8 cellular contexts compared by ENCODE assay signal in genomic region chr10:96587255-96588059, GRCh38. TPM values are rescaled to one million over a fixed set of nuclear protein-coding genes. Genes with fewer than 3 reads are reported as not detected.
DNase-seq lines count a peak whose midpoint lies in the region; ATAC-seq and TF ChIP-seq lines count a peak whose summit lies in the region.

No MANE protein-coding gene starts in this region.

- peak; percentile 56 for DNase-seq in NCI-H510A (lab: John Stamatoyannopoulos, UW)
- DNase-seq in activated naive CD8-positive, alpha-beta T cell treated with anti-CD3 and anti-CD28 coated beads, Interleukin-2, amount 10 ng/mL, durations not matched to agents 7 days and 5 days = no peak
- peak in 2 of 5 donors; percentile 79 to 83 for DNase-seq in heart left ventricle
- peak; percentile 60 for DNase-seq in retinal pigment epithelial cell (ENCODE audit: low read depth)
- no peak for DNase-seq in NCI-H128 (lab: John Stamatoyannopoulos, UW; ENCODE audit: unreplicated experiment)

- peaks cover 25% of the 10 kb centered on the region for H3K4me1 Mint-ChIP-seq in activated naive CD8-positive, alpha-beta T cell treated with anti-CD3 and anti-CD28 coated beads, Interleukin-2, amount 10 ng/mL, durations not matched to agents 7 days and 5 days

- peaks cover 41% of the 10 kb centered on the region for H4K20me1 ChIP-seq in BLaER1

- H3K27me3 ChIP-seq in BLaER1 (no peaks in the 10 kb centered on the region), heart left ventricle (no peaks in the 10 kb centered on the region)

- H3K4me3 Mint-ChIP-seq in activated naive CD8-positive, alpha-beta T cell treated with anti-CD3 and anti-CD28 coated beads, Interleukin-2, amount 10 ng/mL, durations not matched to agents 7 days and 5 days = no peak overlapping the region

- no peak for TF ChIP-seq POLR2A in heart left ventricle (IDR thresholded peaks at IDR 0.05)

- H3K27ac ChIP-seq in BLaER1 = peak overlapping the region; percentile 99
- H3K27ac ChIP-seq in heart left ventricle = peak overlapping the region; percentile 98 to 100 (median 99)

- ATAC-seq in GM21737 (IDR thresholded peaks at IDR 0.05; ENCODE audit: unreplicated experiment) = peak; percentile 11
- peak; percentile 25 for ATAC-seq in activated naive CD8-positive, alpha-beta T cell treated with anti-CD3 and anti-CD28 coated beads, Interleukin-2, amount 10 ng/mL, durations not matched to agents 7 days and 5 days (ENCODE audit: low read depth)
- ATAC-seq in heart left ventricle = peak; percentile 17 to 49 (median 44)
- no peak for ATAC-seq in HG03135 (IDR thresholded peaks at IDR 0.05; ENCODE audit: unreplicated experiment)

- H3K4me3 ChIP-seq in BLaER1 (peak overlapping the region; percentile 81), heart left ventricle (peak overlapping the region; percentile 66 to 99 (median 90)), retinal pigment epithelial cell (ENCODE audit: low read length) (peak overlapping the region; percentile 63)

- TF ChIP-seq CTCF in heart left ventricle (IDR thresholded peaks at IDR 0.05) = no peak
- no peak for TF ChIP-seq CTCF in retinal pigment epithelial cell (conservative IDR thresholded peaks at IDR 0.05; ENCODE audit: low read depth, low read length)

- H3K36me3 ChIP-seq in BLaER1 (peaks cover 14% of the 10 kb centered on the region; the same call in 1 of the 2 replicates), heart left ventricle (no peaks in the 10 kb centered on the region)

- H3K9ac ChIP-seq in BLaER1 = peak overlapping the region; percentile 98

- intact Hi-C loops in heart left ventricle (cut with DNase I) = loop anchor here in 4 of 10 donors (5.0 to 10.0 kb wide), 3 partner anchors 245 to 453 kb away; partner anchors contain the start of genes LCOR (in 4 of the 4) and ZNF518A (in 1 of the 4)

- WGBS in heart left ventricle, 4 donors = 5 to 7% (median 6%) methylated on average over 20 to 25 of the region's 25 CpGs

- no peaks in the 10 kb centered on the region for H3K9me3 Mint-ChIP-seq in activated naive CD8-positive, alpha-beta T cell treated with anti-CD3 and anti-CD28 coated beads, Interleukin-2, amount 10 ng/mL, durations not matched to agents 7 days and 5 days

- POLR2A ChIA-PET in activated naive CD8-positive, alpha-beta T cell treated with anti-CD3 and anti-CD28 coated beads, Interleukin-2, amount 10 ng/mL, durations not matched to agents 7 days and 5 days (lab: Charles Lee) = interaction anchor here (0.6 to 1.5 kb wide), 6 partner anchors 11 to 429 kb away, joined by 3 to 4 read pairs (median 3); partner anchors contain the start of genes LCOR and TLL2

- peaks cover 13% of the 10 kb centered on the region for H3K36me3 Mint-ChIP-seq in activated naive CD8-positive, alpha-beta T cell treated with anti-CD3 and anti-CD28 coated beads, Interleukin-2, amount 10 ng/mL, durations not matched to agents 7 days and 5 days

- no peak overlapping the region for H3K27ac Mint-ChIP-seq in activated naive CD8-positive, alpha-beta T cell treated with anti-CD3 and anti-CD28 coated beads, Interleukin-2, amount 10 ng/mL, durations not matched to agents 7 days and 5 days

- H3K27me3 Mint-ChIP-seq in activated naive CD8-positive, alpha-beta T cell treated with anti-CD3 and anti-CD28 coated beads, Interleukin-2, amount 10 ng/mL, durations not matched to agents 7 days and 5 days = no peaks in the 10 kb centered on the region

- H3K9me3 ChIP-seq in BLaER1 (no peaks in the 10 kb centered on the region), heart left ventricle (no peaks in the 10 kb centered on the region)

- peak overlapping the region; percentile 94 for H3K4me2 ChIP-seq in BLaER1

- H3K4me1 ChIP-seq in BLaER1 = peaks cover 80% of the 10 kb centered on the region
- peaks cover 7 to 54% (median 42%) of the 10 kb centered on the region in 12 donors for H3K4me1 ChIP-seq in heart left ventricle

RNA-seq across cellular contexts. Expression of gene TM9SF3, which starts 0.6 kb away (rescaled TPM):
- 10 to 100 TPM; 72.9 to 75.2 TPM for total RNA-seq in activated naive CD8-positive, alpha-beta T cell treated with anti-CD3 and anti-CD28 coated beads, Interleukin-2, amount 10 ng/mL, durations not matched to agents 7 days and 5 days
- total RNA-seq in heart left ventricle = 10 to 100 TPM; 35.1 to 75.6 (median 67.4) TPM
- polyA plus RNA-seq in heart left ventricle = 10 to 100 TPM; 14.9 to 51.0 TPM

Comparison
In these comparisons a context has a peak if more than half of its experiments do, and no peak if none do; other contexts are left out.
1. DNase-seq: peak in NCI-H510A (single experiment) and retinal pigment epithelial cell (single experiment); none in activated naive CD8-positive, alpha-beta T cell treated with anti-CD3 and anti-CD28 coated beads, Interleukin-2, amount 10 ng/mL, durations not matched to agents 7 days and 5 days (single experiment) and NCI-H128 (single experiment).
2. Peak in every context shown above with its lines, with median percentiles within 50 percentile points of each other: H3K4me3 ChIP-seq.